In genomic region chr12:95997911-95998510, GRCh38 we compare ENCODE assay signal across 21 cellular contexts. TPM values are rescaled to one million over a fixed set of nuclear protein-coding genes. Genes with fewer than 3 reads are reported as not detected.
DNase-seq lines count a peak whose midpoint lies in the region; ATAC-seq, FAIRE-seq and TF ChIP-seq lines count a peak whose summit lies in the region.
"Had no signal": no experiment of that assay in that cellular context is flagged by ENCODE, and none has a peak within 500 bp of the region (broad histone marks: within the 10 kb centered on the region; RNA-seq: fewer than 3 reads in every experiment).

No MANE protein-coding gene starts in this region.

- peaks cover 12 to 16% of the 10 kb centered on the region in 2 donors for H3K4me1 Mint-ChIP-seq in stimulated activated naive B cell treated with anti-CD40 and anti-IgM and Interleukin-4, amounts not matched to agents 10 μg/mL and 1 μg/mL and 100 μg/mL, for 72 hours

- peak overlapping the region in 1 of 2 donors; percentile 73 for H3K27ac Mint-ChIP-seq in activated naive CD4-positive, alpha-beta T cell treated with anti-CD3 and anti-CD28 coated beads, Interleukin-2, amount 50 U/mL, for 72 hours
- H3K27ac Mint-ChIP-seq in stimulated activated naive B cell treated with anti-CD40 and anti-IgM and Interleukin-4, amounts not matched to agents 10 μg/mL and 1 μg/mL and 100 μg/mL, for 72 hours, result no peak overlapping the region
- H3K27ac Mint-ChIP-seq: mesothelial cell of epicardium had no signal

- no peaks in the 10 kb centered on the region for H3K27me3 Mint-ChIP-seq in stimulated activated naive B cell treated with anti-CD40 and anti-IgM and Interleukin-4, amounts not matched to agents 10 μg/mL and 1 μg/mL and 100 μg/mL, for 72 hours

- H3K36me3 Mint-ChIP-seq in activated naive CD4-positive, alpha-beta T cell treated with anti-CD3 and anti-CD28 coated beads, Interleukin-2, amount 50 U/mL, for 72 hours, result no peaks in the 10 kb centered on the region
- H3K36me3 Mint-ChIP-seq in stimulated activated naive B cell treated with anti-CD40 and anti-IgM and Interleukin-4, amounts not matched to agents 10 μg/mL and 1 μg/mL and 100 μg/mL, for 72 hours, result peaks cover 20 to 24% of the 10 kb centered on the region in 2 donors

- no peaks in the 10 kb centered on the region for H3K9me3 ChIP-seq in small intestine (ENCODE audit: control insufficient read depth, low read depth)
- H3K9me3 ChIP-seq: adrenal gland, psoas muscle, spleen, suprapubic skin had no signal

- intact Hi-C loops in Right ventricle myocardium superior (cut with DNase I), result loop anchor here (5.0 to 10.0 kb wide), 2 partner anchors 81 to 173 kb away; no protein-coding TSS in a partner anchor

- no peak for DNase-seq in activated naive CD4-positive, alpha-beta T cell treated with anti-CD3 and anti-CD28 coated beads, Interleukin-2, amount 50 U/mL, for 72 hours (ENCODE audit: low spot score in 2 of 2)
- no peak for DNase-seq in activated naive CD4-positive, alpha-beta T cell treated with anti-CD3 and anti-CD28 coated beads, Interleukin-2, amount 50 U/mL, for 16 hours
- DNase-seq in NB4 (ENCODE audit: low read depth) (peak; percentile 20), small intestine (no peak), Right ventricle myocardium superior (no peak), foreskin fibroblast (no peak)
- no peak for DNase-seq in stimulated activated naive B cell treated with anti-CD40 and anti-IgM and Interleukin-4, amounts not matched to agents 10 μg/mL and 1 μg/mL and 100 μg/mL, for 72 hours
- DNase-seq: psoas muscle, spleen had no signal

- no peak for TF ChIP-seq POLR2A in NB4 (IDR thresholded peaks at IDR 0.05; ENCODE audit: extremely low read depth, insufficient read length)

- H3K27ac ChIP-seq in small intestine (ENCODE audit: low read depth in 1 of 2, low read length in 1 of 2), result no peak overlapping the region
- H3K27ac ChIP-seq: adrenal gland, KMS-11, psoas muscle, suprapubic skin, VCaP had no signal

- no peaks in the 10 kb centered on the region for H3K9me3 Mint-ChIP-seq in activated naive CD4-positive, alpha-beta T cell treated with anti-CD3 and anti-CD28 coated beads, Interleukin-2, amount 50 U/mL, for 72 hours
- no peaks in the 10 kb centered on the region for H3K9me3 Mint-ChIP-seq in stimulated activated naive B cell treated with anti-CD40 and anti-IgM and Interleukin-4, amounts not matched to agents 10 μg/mL and 1 μg/mL and 100 μg/mL, for 72 hours
- H3K9me3 Mint-ChIP-seq: CD8-positive, alpha-beta T cell; mesothelial cell of epicardium had no signal

- ATAC-seq in activated naive CD4-positive, alpha-beta T cell treated with anti-CD3 and anti-CD28 coated beads, Interleukin-2, amount 50 U/mL, for 72 hours, result peak; percentile 30 to 71
- ATAC-seq in esophagus mucosa (peak; percentile 40), Right ventricle myocardium superior (ENCODE audit: poor library complexity) (no peak)
- peak; percentile 17 to 35 for ATAC-seq in stimulated activated naive B cell treated with anti-CD40 and anti-IgM and Interleukin-4, amounts not matched to agents 10 μg/mL and 1 μg/mL and 100 μg/mL, for 72 hours (replicated peaks)

- TF ChIP-seq CTCF in NB4 (IDR thresholded peaks at IDR 0.05; ENCODE audit: low read depth, low read length), result no peak
- no peak for TF ChIP-seq CTCF in foreskin fibroblast (IDR thresholded peaks at IDR 0.05; ENCODE audit: low read depth, low read length)

- H3K4me3 Mint-ChIP-seq in stimulated activated naive B cell treated with anti-CD40 and anti-IgM and Interleukin-4, amounts not matched to agents 10 μg/mL and 1 μg/mL and 100 μg/mL, for 72 hours, result no peak overlapping the region
- H3K4me3 Mint-ChIP-seq: CD8-positive, alpha-beta T cell; mesothelial cell of epicardium had no signal

- 73 to 77% (median 76%) methylated on average over 5 of the region's 5 CpGs for WGBS in small intestine, 3 donors

- no peaks in the 10 kb centered on the region for H3K27me3 ChIP-seq in small intestine (ENCODE audit: control insufficient read depth in 2 of 2, insufficient read depth in 2 of 2, low read length in 2 of 2)
- H3K27me3 ChIP-seq: adrenal gland, spleen, suprapubic skin had no signal

- FAIRE-seq in small intestine (lab: Jason Lieb, UNC), result no peak

- H3K4me3 ChIP-seq in NB4 (ENCODE audit: low read depth, low read length) (no peak overlapping the region), small intestine (ENCODE audit: low read depth in 1 of 2, low read length in 2 of 2) (no peak overlapping the region), foreskin fibroblast (ENCODE audit: low read depth in 1 of 2, low read length in 2 of 2) (no peak overlapping the region)
- H3K4me3 ChIP-seq: adrenal gland, dorsolateral prefrontal cortex, psoas muscle, suprapubic skin had no signal

- peaks cover 3 to 5% of the 10 kb centered on the region in 2 donors for H3K36me3 ChIP-seq in small intestine (ENCODE audit: control insufficient read depth in 2 of 2, insufficient read depth in 2 of 2, low read length in 2 of 2)

- peaks cover 3 to 4% of the 10 kb centered on the region in 2 donors for H3K4me1 ChIP-seq in small intestine (ENCODE audit: control insufficient read depth in 2 of 2, insufficient read depth in 1 of 2, low read depth in 1 of 2, low read length in 1 of 2)
- H3K4me1 ChIP-seq: adrenal gland, psoas muscle had no signal

RNA-seq across cellular contexts. Expression of gene HAL, which starts 1.9 kb away (rescaled TPM):
- 1 to 10 TPM in 1 of 2 donors, under 1 TPM in 1; 0.39 to 1.2 TPM for total RNA-seq in activated naive CD4-positive, alpha-beta T cell treated with anti-CD3 and anti-CD28 coated beads, Interleukin-2, amount 50 U/mL, for 72 hours
- total RNA-seq in esophagus mucosa, result 0.28 TPM
- 1 to 10 TPM in 2 of 3 donors, under 1 TPM in 1; 0.31 to 1.1 (median 1.1) TPM for polyA plus RNA-seq in small intestine
- 0.16 TPM for total RNA-seq in Right ventricle myocardium superior
- polyA plus RNA-seq: neural cell had no signal

RNA-seq across cellular contexts. Expression of gene LTA4H, which starts 37.4 kb away (rescaled TPM):
- total RNA-seq in activated naive CD4-positive, alpha-beta T cell treated with anti-CD3 and anti-CD28 coated beads, Interleukin-2, amount 50 U/mL, for 72 hours, result 100 to 1,000 TPM; 132 to 156 TPM
- total RNA-seq in esophagus mucosa, result 137 TPM
- polyA plus RNA-seq in small intestine, result 10 to 100 TPM; 74.6 to 89.0 (median 83.8) TPM
- total RNA-seq in Right ventricle myocardium superior, result 36.6 TPM

RNA-seq across cellular contexts. Expression of gene AMDHD1, which starts 54.9 kb away (rescaled TPM):
- under 1 TPM; 0.32 to 0.99 TPM for total RNA-seq in activated naive CD4-positive, alpha-beta T cell treated with anti-CD3 and anti-CD28 coated beads, Interleukin-2, amount 50 U/mL, for 72 hours
- total RNA-seq in esophagus mucosa, result 0.44 TPM
- under 1 TPM; 0.61 to 0.89 (median 0.81) TPM for polyA plus RNA-seq in small intestine
- 1.0 TPM for total RNA-seq in Right ventricle myocardium superior
- total RNA-seq: glomerular endothelial cell, mesothelial cell of epicardium had no signal

RNA-seq across cellular contexts. Expression of gene CCDC38, which starts 55.6 kb away (rescaled TPM):
- under 1 TPM; 0.16 to 0.57 TPM for total RNA-seq in activated naive CD4-positive, alpha-beta T cell treated with anti-CD3 and anti-CD28 coated beads, Interleukin-2, amount 50 U/mL, for 72 hours
- not detected for total RNA-seq in esophagus mucosa
- under 1 TPM in 1 of 3 donors, not detected in 2; 0.09 TPM for polyA plus RNA-seq in small intestine
- 0.08 TPM for total RNA-seq in Right ventricle myocardium superior
- total RNA-seq: CD8-positive, alpha-beta T cell; glomerular endothelial cell; left colon had no signal
- polyA plus RNA-seq: esophagus, neural cell had no signal
